27 cellular contexts compared by ENCODE assay signal in genomic region chrX:17057209-17057608, GRCh38.
"Had no signal": no experiment of that assay in that cellular context is flagged by ENCODE, and none has a peak within 500 bp of the region (broad histone marks: within the 10 kb centered on the region; RNA-seq: fewer than 3 reads in every experiment).

No MANE protein-coding gene starts in this region.

- H3K4me1 Mint-ChIP-seq: immature natural killer cell; natural killer cell; stimulated activated naive B cell treated with anti-CD40 and anti-IgM and Interleukin-4, amounts not matched to agents 10 μg/mL and 1 μg/mL and 100 μg/mL, for 72 hours had no signal

- H3K36me3 Mint-ChIP-seq: immature natural killer cell, naive B cell, natural killer cell had no signal

- H3K27me3 Mint-ChIP-seq: naive B cell; progenitor cell of endocrine pancreas; stimulated activated naive B cell treated with anti-CD40 and anti-IgM and Interleukin-4, amounts not matched to agents 10 μg/mL and 1 μg/mL and 100 μg/mL, for 72 hours had no signal

- H3K4me1 ChIP-seq: lower lobe of right lung, right atrium auricular region, thyroid gland, transverse colon, upper lobe of left lung, vagina had no signal

- H3K27me3 ChIP-seq: ovary, right atrium auricular region, stomach, testis, thyroid gland, transverse colon, upper lobe of left lung, vagina had no signal

- DNase-seq: hippocampal formation; immature natural killer cell; kidney; left colon; left ventricle myocardium superior; lower lobe of right lung; mammary epithelial cell; mesenchymal stem cell; naive B cell; natural killer cell; ovary; stimulated activated CD4-positive, alpha-beta T cell treated with anti-CD3 and anti-CD28 coated beads, Interleukin-12 subunit alpha, Interleukin-12 subunit beta, amount 100 ng/mL, for 4 hours; stimulated activated CD4-positive, alpha-beta T cell treated with anti-CD3 and anti-CD28 coated beads, Interleukin-15, amount 100 ng/mL, for 24 hours; stimulated activated CD4-positive, alpha-beta T cell treated with anti-CD3 and anti-CD28 coated beads, Interleukin-2, amount 100 ng/mL, for 24 hours; stimulated activated CD4-positive, alpha-beta T cell treated with anti-CD3 and anti-CD28 coated beads, Interleukin-4, amount 100 ng/mL, for 1 hour; stimulated activated naive B cell treated with anti-CD40 and anti-IgM and Interleukin-4, amounts not matched to agents 10 μg/mL and 1 μg/mL and 100 μg/mL, for 72 hours; stimulated activated naive CD8-positive, alpha-beta T cell treated with anti-CD3 and anti-CD28 coated beads, Interleukin-15, Interleukin-2, amounts not matched to agents 100 U/mL and 50 U/mL, for 24 hours; stomach; testis; thyroid gland; transverse colon; upper lobe of left lung had no signal

- H3K36me3 ChIP-seq: lower lobe of right lung, ovary, right atrium auricular region, thyroid gland, transverse colon, upper lobe of left lung, vagina had no signal

- H3K9me3 ChIP-seq: lower lobe of right lung, ovary, right atrium auricular region, stomach, testis, thyroid gland, transverse colon, upper lobe of left lung, vagina had no signal

- FAIRE-seq: kidney had no signal

- H3K4me3 ChIP-seq: lower lobe of right lung, ovary, right atrium auricular region, skin epidermis, stomach, testis, thyroid gland, transverse colon, upper lobe of left lung, vagina had no signal

- H3K4me3 Mint-ChIP-seq: immature natural killer cell; naive B cell; natural killer cell; stimulated activated naive B cell treated with anti-CD40 and anti-IgM and Interleukin-4, amounts not matched to agents 10 μg/mL and 1 μg/mL and 100 μg/mL, for 72 hours had no signal

- ATAC-seq: left colon; left ventricle myocardium superior; lower lobe of right lung; natural killer cell; sciatic nerve; stimulated activated naive B cell treated with anti-CD40 and anti-IgM and Interleukin-4, amounts not matched to agents 10 μg/mL and 1 μg/mL and 100 μg/mL, for 72 hours; stimulated activated naive CD8-positive, alpha-beta T cell treated with anti-CD3 and anti-CD28 coated beads, Interleukin-15, Interleukin-2, amounts not matched to agents 100 U/mL and 50 U/mL, for 24 hours had no signal

- H3K27ac ChIP-seq: lower lobe of right lung, ovary, right atrium auricular region, skin epidermis, stomach, testis, thyroid gland, transverse colon, upper lobe of left lung, vagina had no signal

- H3K9me3 Mint-ChIP-seq: immature natural killer cell; naive B cell; natural killer cell; stimulated activated naive B cell treated with anti-CD40 and anti-IgM and Interleukin-4, amounts not matched to agents 10 μg/mL and 1 μg/mL and 100 μg/mL, for 72 hours had no signal

- H3K27ac Mint-ChIP-seq: immature natural killer cell; naive B cell; natural killer cell; progenitor cell of endocrine pancreas; stimulated activated naive B cell treated with anti-CD40 and anti-IgM and Interleukin-4, amounts not matched to agents 10 μg/mL and 1 μg/mL and 100 μg/mL, for 72 hours had no signal
